Comparison of ENCODE assay signal across 1 cellular context in the genomic region with DNA sequence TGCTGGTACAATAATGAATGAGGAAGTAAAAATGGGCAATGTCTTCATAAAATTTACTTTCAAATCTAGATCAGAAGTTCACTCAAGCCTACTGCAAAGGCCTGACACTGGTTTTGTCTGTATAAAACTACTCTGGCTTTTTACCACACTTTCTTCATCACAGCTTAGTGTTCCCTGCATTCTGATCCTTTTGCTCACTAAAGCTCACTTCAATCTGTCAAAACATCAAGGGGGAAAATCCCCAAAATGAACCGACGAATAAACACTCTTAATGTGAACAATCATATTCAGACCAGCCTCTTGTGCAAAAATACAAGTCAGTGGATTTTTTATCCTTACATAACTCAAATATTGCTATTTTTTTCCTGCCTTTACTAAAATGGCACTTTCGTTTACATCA.
TF ChIP-seq lines count a peak whose summit lies in the region.

No MANE protein-coding gene starts in this region.

TF ChIP-seq in IMR-90, 13 proteins besides CTCF, POLR2A, EP300 and RAD21:
- TF ChIP-seq RFX5 (IDR thresholded peaks at IDR 0.05; ENCODE audit: low read depth, low read length) (no peak), SMC3 (IDR thresholded peaks at IDR 0.05; ENCODE audit: low read depth, low read length) (no peak), FOS (IDR thresholded peaks at IDR 0.05; ENCODE audit: low read depth, low read length) (no peak), CEBPB (IDR thresholded peaks at IDR 0.05; ENCODE audit: low read depth, low read length) (no peak), BHLHE40 (IDR thresholded peaks at IDR 0.05; ENCODE audit: low read depth, low read length) (no peak), MXI1 (IDR thresholded peaks at IDR 0.05; ENCODE audit: borderline replicate concordance, low read depth, low read length) (no peak), MAZ (IDR thresholded peaks at IDR 0.05; ENCODE audit: borderline replicate concordance, low read depth, low read length) (no peak), NFE2L2 (IDR thresholded peaks at IDR 0.05; ENCODE audit: low read depth, low read length) (no peak), RCOR1 (IDR thresholded peaks at IDR 0.05; ENCODE audit: insufficient replicate concordance, low read length) (no peak), CHD1 (IDR thresholded peaks at IDR 0.05; ENCODE audit: low read depth, low read length) (no peak), MAFK (IDR thresholded peaks at IDR 0.05; ENCODE audit: low read depth, low read length) (no peak)
- TF ChIP-seq, protein P1, sequence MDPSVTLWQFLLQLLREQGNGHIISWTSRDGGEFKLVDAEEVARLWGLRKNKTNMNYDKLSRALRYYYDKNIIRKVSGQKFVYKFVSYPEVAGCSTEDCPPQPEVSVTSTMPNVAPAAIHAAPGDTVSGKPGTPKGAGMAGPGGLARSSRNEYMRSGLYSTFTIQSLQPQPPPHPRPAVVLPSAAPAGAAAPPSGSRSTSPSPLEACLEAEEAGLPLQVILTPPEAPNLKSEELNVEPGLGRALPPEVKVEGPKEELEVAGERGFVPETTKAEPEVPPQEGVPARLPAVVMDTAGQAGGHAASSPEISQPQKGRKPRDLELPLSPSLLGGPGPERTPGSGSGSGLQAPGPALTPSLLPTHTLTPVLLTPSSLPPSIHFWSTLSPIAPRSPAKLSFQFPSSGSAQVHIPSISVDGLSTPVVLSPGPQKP (IDR thresholded peaks at IDR 0.05; ENCODE audit: borderline replicate concordance, low read depth, low read length), result no peak
- TF ChIP-seq, protein P2, sequence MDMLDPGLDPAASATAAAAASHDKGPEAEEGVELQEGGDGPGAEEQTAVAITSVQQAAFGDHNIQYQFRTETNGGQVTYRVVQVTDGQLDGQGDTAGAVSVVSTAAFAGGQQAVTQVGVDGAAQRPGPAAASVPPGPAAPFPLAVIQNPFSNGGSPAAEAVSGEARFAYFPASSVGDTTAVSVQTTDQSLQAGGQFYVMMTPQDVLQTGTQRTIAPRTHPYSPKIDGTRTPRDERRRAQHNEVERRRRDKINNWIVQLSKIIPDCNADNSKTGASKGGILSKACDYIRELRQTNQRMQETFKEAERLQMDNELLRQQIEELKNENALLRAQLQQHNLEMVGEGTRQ (IDR thresholded peaks at IDR 0.05; ENCODE audit: low read depth, low read length), result no peak
